In genomic region chr18:62526098-62527025, GRCh38 we compare ENCODE assay signal across 8 cellular contexts. TPM values are rescaled to one million over a fixed set of nuclear protein-coding genes. Genes with fewer than 3 reads are reported as not detected.
A peak's percentile ranks its signal among the peaks of the same experiment; 100 is the strongest.
DNase-seq lines count a peak whose midpoint lies in the region; ATAC-seq and TF ChIP-seq lines count a peak whose summit lies in the region.

No MANE protein-coding gene starts in this region.

- H3K4me3 ChIP-seq in HL-60 (replicated peaks; ENCODE audit: insufficient read depth, low read length) (peak overlapping the region; percentile 94), NT2/D1 (ENCODE audit: insufficient read length, low read depth) (peak overlapping the region; percentile 53), epithelial cell of proximal tubule (ENCODE audit: low read depth, low read length) (peak overlapping the region; percentile 92), mucosa of descending colon (peak overlapping the region; percentile 54)

- H3K4me1 ChIP-seq in NT2/D1 (ENCODE audit: insufficient read depth, insufficient read length), result peaks cover 2% of the 10 kb centered on the region
- H3K4me1 ChIP-seq in mucosa of descending colon (ENCODE audit: low read depth), result peaks cover 21% of the 10 kb centered on the region

- peak overlapping the region; percentile 70 for H3K9ac ChIP-seq in NT2/D1 (ENCODE audit: insufficient read length, low read depth)

- ATAC-seq in mucosa of descending colon, result peak; percentile 56

- TF ChIP-seq CTCF in HL-60 (IDR thresholded peaks at IDR 0.05; ENCODE audit: insufficient read depth, low read length) (no peak), epithelial cell of proximal tubule (conservative IDR thresholded peaks at IDR 0.05; ENCODE audit: low read depth, low read length) (no peak), mucosa of descending colon (IDR thresholded peaks at IDR 0.05) (no peak)

- H3K9me3 ChIP-seq in NT2/D1 (ENCODE audit: insufficient read depth, low read length), result no peaks in the 10 kb centered on the region
- no peaks in the 10 kb centered on the region for H3K9me3 ChIP-seq in mucosa of descending colon

- peak overlapping the region; percentile 74 for H3K27ac ChIP-seq in HL-60 (replicated peaks)

- DNase-seq in NK-92 treated with Interleukin-12 subunit alpha and Interleukin-12 subunit beta, amount 100 ng/mL, for 24 hours (lab: John Stamatoyannopoulos, UW), result peak; percentile 78
- DNase-seq in NK-92 (lab: John Stamatoyannopoulos, UW; ENCODE audit: unreplicated experiment) (no peak), HL-60 (ENCODE audit: low read depth in 1 of 2, low spot score in 1 of 2) (peak; percentile 75 to 77), NT2/D1 (ENCODE audit: low read depth, low spot score) (no peak), activated T-cell treated with anti-CD3 and anti-CD28 coated beads for 48 hours (ENCODE audit: low read depth) (peak; percentile 79), epithelial cell of proximal tubule (ENCODE audit: low read depth) (no peak), mucosa of descending colon (peak; percentile 85 to 91 (median 88))
- DNase-seq in stimulated activated CD8-positive, alpha-beta memory T cell treated with anti-CD3 and anti-CD28 coated beads, Interleukin-4, amount 100 ng/mL, for 1 hour (ENCODE audit: low read depth in 2 of 2, low spot score in 1 of 2), result peak; percentile 30 to 39

- intact Hi-C loops in mucosa of descending colon (cut with DNase I, micrococcal nuclease), result no loop called here

- H3K36me3 ChIP-seq in NT2/D1 (ENCODE audit: insufficient read depth, insufficient read length, low read length), result no peaks in the 10 kb centered on the region
- no peaks in the 10 kb centered on the region for H3K36me3 ChIP-seq in mucosa of descending colon (ENCODE audit: low read depth)

- no peaks in the 10 kb centered on the region for H3K27me3 ChIP-seq in HL-60 (ENCODE audit: insufficient read depth, poor library complexity, severe bottlenecking)
- peaks cover 16% of the 10 kb centered on the region for H3K27me3 ChIP-seq in NT2/D1 (ENCODE audit: insufficient read depth, insufficient read length)

RNA-seq across cellular contexts. Expression of gene ZCCHC2, which starts 3.5 kb away (rescaled TPM):
- 10.3 and 14.8 TPM in 2 replicates for total RNA-seq in epithelial cell of proximal tubule
- 10 to 100 TPM; 22.2 to 27.5 (median 26.0) TPM for total RNA-seq in mucosa of descending colon

Comparison
In these comparisons a context has a peak if more than half of its experiments do, and no peak if none do; other contexts are left out.
1. DNase-seq: peak in NK-92 treated with Interleukin-12 subunit alpha and Interleukin-12 subunit beta, amount 100 ng/mL, for 24 hours (single experiment), HL-60 (2 of 2), activated T-cell treated with anti-CD3 and anti-CD28 coated beads for 48 hours (single experiment), mucosa of descending colon (3 of 3) and stimulated activated CD8-positive, alpha-beta memory T cell treated with anti-CD3 and anti-CD28 coated beads, Interleukin-4, amount 100 ng/mL, for 1 hour (2 of 2); none in NK-92 (single experiment), NT2/D1 (single experiment) and epithelial cell of proximal tubule (single experiment).
2. Peak in every context shown above with its lines, with median percentiles within 50 percentile points of each other: H3K4me3 ChIP-seq.